In genomic region chr2:85791704-85792565, GRCh38 we compare ENCODE assay signal across 13 cellular contexts. TPM values are rescaled to one million over a fixed set of nuclear protein-coding genes. Genes with fewer than 3 reads are reported as not detected.
DNase-seq lines count a peak whose midpoint lies in the region; ATAC-seq and TF ChIP-seq lines count a peak whose summit lies in the region.
"Had no signal": no experiment of that assay in that cellular context is flagged by ENCODE, and none has a peak within 500 bp of the region (broad histone marks: within the 10 kb centered on the region; RNA-seq: fewer than 3 reads in every experiment).

No MANE protein-coding gene starts in this region.

- H3K9me3 ChIP-seq in BLaER1 treated with 17β-estradiol and CSF1 and Interleukin-3, amounts not matched to agents 10 nM and 100 nM (replicated peaks in 1 of 11), result no peaks in the 10 kb centered on the region
- H3K9me3 ChIP-seq in SJSA1 (replicated peaks) (no peaks in the 10 kb centered on the region), gastrocnemius medialis (no peaks in the 10 kb centered on the region)

- peaks cover 0 to 6% (median 0%) of the 10 kb centered on the region in 11 experiments; a peak in 1 of 22 replicates for H4K20me1 ChIP-seq in BLaER1 treated with 17β-estradiol and CSF1 and Interleukin-3, amounts not matched to agents 10 nM and 100 nM

- no peak overlapping the region for H3K4me3 ChIP-seq in BLaER1 treated with 17β-estradiol and CSF1 and Interleukin-3, amounts not matched to agents 10 nM and 100 nM
- H3K4me3 ChIP-seq in SJSA1 (no peak overlapping the region), gastrocnemius medialis (no peak overlapping the region)
- H3K4me3 ChIP-seq: lung had no signal

- H3K27ac ChIP-seq in BLaER1 treated with 17β-estradiol and CSF1 and Interleukin-3, amounts not matched to agents 10 nM and 100 nM, result no peak overlapping the region
- H3K27ac ChIP-seq in SJSA1 (0 out of 2 replicates have a peak overlapping the region, but pooled peaks have one; percentile 15), gastrocnemius medialis (peak overlapping the region; percentile 16 to 54 (median 44))

- in situ Hi-C loops in gastrocnemius medialis (cut with MboI; ENCODE audit: low sequenced_read_pairs in 4 of 4), result loop anchor here in 1 of 4 donors (10.0 kb wide), 1 partner anchor 47 kb away; no protein-coding TSS in a partner anchor

- no peak for TF ChIP-seq POLR2A in gastrocnemius medialis (IDR thresholded peaks at IDR 0.05)

- H3K36me3 ChIP-seq in BLaER1 treated with 17β-estradiol and CSF1 and Interleukin-3, amounts not matched to agents 10 nM and 100 nM, result no peaks in the 10 kb centered on the region
- H3K36me3 ChIP-seq in SJSA1 (peaks cover 6% of the 10 kb centered on the region), gastrocnemius medialis (peaks cover 4 to 11% of the 10 kb centered on the region in 2 donors)

- H3K4me1 ChIP-seq in BLaER1 treated with 17β-estradiol and CSF1 and Interleukin-3, amounts not matched to agents 10 nM and 100 nM, result peaks cover 14 to 30% (median 18%) of the 10 kb centered on the region in 10 experiments; a peak in 19 of 20 replicates
- H3K4me1 ChIP-seq in SJSA1 (replicated peaks) (peaks cover 58% of the 10 kb centered on the region), gastrocnemius medialis (peaks cover 42 to 50% of the 10 kb centered on the region in 2 donors)

- ATAC-seq in left cardiac atrium, result no peak
- peak in 1 of 2 donors; percentile 12 for ATAC-seq in gastrocnemius medialis
- ATAC-seq in HG03139 (IDR thresholded peaks at IDR 0.05; ENCODE audit: unreplicated experiment), result no peak

- no peak for DNase-seq in SJSA1 (ENCODE audit: low read depth in 1 of 2, low spot score in 2 of 2)
- DNase-seq in left cardiac atrium, result peak; percentile 22
- DNase-seq in gastrocnemius medialis, result no peak
- no peak for DNase-seq in activated T-cell treated with anti-CD3 and anti-CD28 coated beads, Interleukin-2, amount 50 U/mL, for 48 hours
- DNase-seq in mucosa of gallbladder (ENCODE audit: low spot score), result no peak
- DNase-seq in NCI-H2107 (lab: John Stamatoyannopoulos, UW), result no peak
- DNase-seq: activated CD4-positive, alpha-beta T cell treated with anti-CD3 and anti-CD28 coated beads, Interleukin-2, amount 10 ng/mL, durations not matched to agents 7 days and 5 days; C1 segment of cervical spinal cord; NCI-H526; nucleus accumbens had no signal

- no peak for TF ChIP-seq CTCF in gastrocnemius medialis (IDR thresholded peaks at IDR 0.05 in 4 of 5, conservative IDR thresholded peaks at IDR 0.05 in 1 of 5)

- no peaks in the 10 kb centered on the region for H3K27me3 ChIP-seq in BLaER1 treated with 17β-estradiol and CSF1 and Interleukin-3, amounts not matched to agents 10 nM and 100 nM
- no peaks in the 10 kb centered on the region for H3K27me3 ChIP-seq in SJSA1 (replicated peaks)
- no peaks in the 10 kb centered on the region for H3K27me3 ChIP-seq in gastrocnemius medialis

- H3K9ac ChIP-seq in BLaER1 treated with 17β-estradiol and CSF1 and Interleukin-3, amounts not matched to agents 10 nM and 100 nM, result no peak overlapping the region

- intact Hi-C loops in left cardiac atrium (cut with DNase I), result no loop called here
- intact Hi-C loops in gastrocnemius medialis (cut with DNase I; ENCODE audit: low total_unique reads), result no loop called here

- H3K4me2 ChIP-seq in BLaER1 treated with 17β-estradiol and CSF1 and Interleukin-3, amounts not matched to agents 10 nM and 100 nM, result peak overlapping the region in 6 of 11 experiments; percentile 5 to 35 (median 12); a peak in 8 of 22 replicates

RNA-seq across cellular contexts. Expression of gene ATOH8, which starts 38.1 kb away (rescaled TPM):
- total RNA-seq in SJSA1 (2014; rRNA removed; shearing (Covaris generic)), result 9.8 and 16.4 TPM in 2 replicates
- total RNA-seq in left cardiac atrium (10 to 100 TPM; 23.4 to 29.1 TPM), gastrocnemius medialis (100 to 1,000 TPM; 122 to 266 (median 150) TPM), mucosa of gallbladder (9.0 TPM)

Comparison
In these comparisons a context has a peak if more than half of its experiments do, and no peak if none do; other contexts are left out.
1. H3K27ac ChIP-seq: peak in SJSA1 (single experiment) and gastrocnemius medialis (4 of 4); none in BLaER1 treated with 17β-estradiol and CSF1 and Interleukin-3, amounts not matched to agents 10 nM and 100 nM (0 of 11).